ENCODE assay signal across 9 cellular contexts in the genomic region with DNA sequence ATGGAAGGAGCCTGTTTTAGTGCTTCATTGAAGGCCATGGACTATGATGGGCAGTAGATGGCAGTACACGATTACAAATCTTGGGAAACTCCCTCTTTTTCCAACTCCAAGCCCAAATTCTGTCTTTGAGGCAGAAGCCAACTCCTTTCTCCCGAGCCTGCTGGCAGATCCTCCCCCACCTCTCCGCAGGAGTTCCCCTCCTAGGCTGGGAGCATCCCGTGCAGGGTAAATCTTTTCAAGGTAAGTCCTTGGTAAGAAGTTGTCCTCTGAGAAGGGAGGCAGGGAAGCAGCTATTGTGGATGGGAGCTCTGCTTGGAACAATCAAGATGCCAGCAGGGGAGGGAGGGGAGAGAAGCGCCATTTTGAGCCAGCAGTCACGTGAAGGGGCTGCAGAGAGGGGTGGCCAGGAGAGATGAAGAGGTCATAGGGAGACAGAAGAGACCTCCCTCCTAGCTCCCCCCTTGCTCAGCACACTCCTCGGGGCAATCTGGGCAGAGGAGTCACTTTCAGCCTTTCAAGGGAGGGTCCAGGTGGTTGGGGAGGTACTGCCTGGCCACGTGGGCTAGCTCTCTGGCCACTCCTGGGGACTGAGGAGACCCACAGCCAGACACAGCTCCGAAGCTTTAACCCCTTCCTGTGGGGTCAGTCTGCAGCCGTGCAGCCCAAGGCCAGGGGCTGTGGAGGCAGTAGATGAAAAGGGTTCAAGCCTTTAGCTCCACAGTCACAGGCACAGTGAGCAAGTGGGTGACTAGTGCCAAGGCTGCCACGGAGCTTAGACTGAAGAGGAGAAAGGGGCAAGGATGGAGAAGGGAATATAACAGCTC. TPM values are rescaled to one million over a fixed set of nuclear protein-coding genes. Genes with fewer than 3 reads are reported as not detected.
DNase-seq lines count a peak whose midpoint lies in the region; ATAC-seq and TF ChIP-seq lines count a peak whose summit lies in the region.
"Had no signal": no experiment of that assay in that cellular context is flagged by ENCODE, and none has a peak within 500 bp of the region (broad histone marks: within the 10 kb centered on the region; RNA-seq: fewer than 3 reads in every experiment).

No MANE protein-coding gene starts in this region.

- intact Hi-C loops in uterus (cut with DNase I; ENCODE audit: low total_unique reads) = loop anchor here (5.0 kb wide), 1 partner anchor 538 kb away; no protein-coding TSS in a partner anchor

- H3K27me3 ChIP-seq in uterus = no peaks in the 10 kb centered on the region
- H3K27me3 ChIP-seq: BLaER1 had no signal

- no peak for TF ChIP-seq POLR2A in NB4 (IDR thresholded peaks at IDR 0.05; ENCODE audit: extremely low read depth, insufficient read length)
- TF ChIP-seq POLR2A in uterus (IDR thresholded peaks at IDR 0.05) = no peak

- H3K9me3 ChIP-seq in uterus = no peaks in the 10 kb centered on the region
- H3K9me3 ChIP-seq: BLaER1 had no signal

- TF ChIP-seq CTCF in NB4 (IDR thresholded peaks at IDR 0.05; ENCODE audit: low read depth, low read length) = peak; percentile 61
- TF ChIP-seq CTCF in mesothelial cell of epicardium (IDR thresholded peaks at IDR 0.05; ENCODE audit: unreplicated experiment) = peak; percentile 50
- peak; percentile 58 to 77 (median 72) for TF ChIP-seq CTCF in uterus (IDR thresholded peaks at IDR 0.05)

- peak overlapping the region; percentile 98 for H3K27ac Mint-ChIP-seq in mesothelial cell of epicardium

- DNase-seq in NOMO-1 (lab: John Stamatoyannopoulos, UW; ENCODE audit: unreplicated experiment in 2 of 2) (peak; percentile 6 to 18), NOMO-1 treated with dmso at 0.1 percent for 144 hours (lab: John Stamatoyannopoulos, UW; ENCODE audit: unreplicated experiment) (no peak), NB4 (ENCODE audit: low read depth) (peak; percentile 69), mesothelial cell of epicardium (ENCODE audit: low spot score in 2 of 2, unreplicated experiment in 2 of 2) (peak; percentile 24 to 70), uterus (peak; percentile 59 to 67)
- DNase-seq in effector CD8-positive, alpha-beta T cell (lab: John Stamatoyannopoulos, UW) = no peak

- H3K4me1 ChIP-seq in uterus = no peaks in the 10 kb centered on the region
- H3K4me1 ChIP-seq: BLaER1 had no signal

- H3K36me3 Mint-ChIP-seq in mesothelial cell of epicardium = peaks cover 18% of the 10 kb centered on the region

- no peaks in the 10 kb centered on the region for H3K36me3 ChIP-seq in uterus
- H3K36me3 ChIP-seq: BLaER1 had no signal

- H3K4me3 ChIP-seq in NB4 (ENCODE audit: low read depth, low read length) = no peak overlapping the region
- peak overlapping the region; percentile 24 to 37 for H3K4me3 ChIP-seq in uterus
- H3K4me3 ChIP-seq: BLaER1 had no signal

- H3K4me1 Mint-ChIP-seq in mesothelial cell of epicardium = peaks cover 13% of the 10 kb centered on the region

- peak overlapping the region; percentile 93 for H3K4me3 Mint-ChIP-seq in mesothelial cell of epicardium

- peak; percentile 93 for ATAC-seq in SK-N-SH treated with all-trans-retinoic acid at 6 μM for 48 hours
- peak; percentile 82 for ATAC-seq in esophagus mucosa

- no peaks in the 10 kb centered on the region for H3K27me3 Mint-ChIP-seq in mesothelial cell of epicardium (ENCODE audit: low read depth)

- H3K27ac ChIP-seq in uterus = peak overlapping the region; percentile 69 to 70
- H3K27ac ChIP-seq: BLaER1 had no signal

- H3K9me3 Mint-ChIP-seq in mesothelial cell of epicardium = peaks cover 6% of the 10 kb centered on the region

TF ChIP-seq in SK-N-SH treated with all-trans-retinoic acid at 6 μM for 48 hours, 23 proteins besides CTCF, POLR2A, EP300 and RAD21:
- no peak for TF ChIP-seq ZNF70 (CRISPR knock-in tag; IDR thresholded peaks at IDR 0.05)
- no peak for TF ChIP-seq ZFP30 (CRISPR knock-in tag; IDR thresholded peaks at IDR 0.05)
- no peak for TF ChIP-seq ZC3H10 (CRISPR knock-in tag; IDR thresholded peaks at IDR 0.05)
- no peak for TF ChIP-seq SNAI2 (CRISPR knock-in tag; IDR thresholded peaks at IDR 0.05)
- TF ChIP-seq, protein P1, sequence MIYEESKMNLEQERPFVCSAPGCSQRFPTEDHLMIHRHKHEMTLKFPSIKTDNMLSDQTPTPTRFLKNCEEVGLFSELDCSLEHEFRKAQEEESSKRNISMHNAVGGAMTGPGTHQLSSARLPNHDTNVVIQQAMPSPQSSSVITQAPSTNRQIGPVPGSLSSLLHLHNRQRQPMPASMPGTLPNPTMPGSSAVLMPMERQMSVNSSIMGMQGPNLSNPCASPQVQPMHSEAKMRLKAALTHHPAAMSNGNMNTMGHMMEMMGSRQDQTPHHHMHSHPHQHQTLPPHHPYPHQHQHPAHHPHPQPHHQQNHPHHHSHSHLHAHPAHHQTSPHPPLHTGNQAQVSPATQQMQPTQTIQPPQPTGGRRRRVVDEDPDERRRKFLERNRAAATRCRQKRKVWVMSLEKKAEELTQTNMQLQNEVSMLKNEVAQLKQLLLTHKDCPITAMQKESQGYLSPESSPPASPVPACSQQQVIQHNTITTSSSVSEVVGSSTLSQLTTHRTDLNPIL (CRISPR knock-in tag; IDR thresholded peaks at IDR 0.05; ENCODE audit: low read depth) = no peak
- TF ChIP-seq, protein P2, sequence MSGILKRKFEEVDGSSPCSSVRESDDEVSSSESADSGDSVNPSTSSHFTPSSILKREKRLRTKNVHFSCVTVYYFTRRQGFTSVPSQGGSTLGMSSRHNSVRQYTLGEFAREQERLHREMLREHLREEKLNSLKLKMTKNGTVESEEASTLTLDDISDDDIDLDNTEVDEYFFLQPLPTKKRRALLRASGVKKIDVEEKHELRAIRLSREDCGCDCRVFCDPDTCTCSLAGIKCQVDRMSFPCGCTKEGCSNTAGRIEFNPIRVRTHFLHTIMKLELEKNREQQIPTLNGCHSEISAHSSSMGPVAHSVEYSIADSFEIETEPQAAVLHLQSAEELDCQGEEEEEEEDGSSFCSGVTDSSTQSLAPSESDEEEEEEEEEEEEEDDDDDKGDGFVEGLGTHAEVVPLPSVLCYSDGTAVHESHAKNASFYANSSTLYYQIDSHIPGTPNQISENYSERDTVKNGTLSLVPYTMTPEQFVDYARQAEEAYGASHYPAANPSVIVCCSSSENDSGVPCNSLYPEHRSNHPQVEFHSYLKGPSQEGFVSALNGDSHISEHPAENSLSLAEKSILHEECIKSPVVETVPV (CRISPR knock-in tag; IDR thresholded peaks at IDR 0.05) = no peak
- no peak for TF ChIP-seq GLIS3 (CRISPR knock-in tag; IDR thresholded peaks at IDR 0.05)
- no peak for TF ChIP-seq BACH2 (CRISPR knock-in tag; IDR thresholded peaks at IDR 0.05; ENCODE audit: borderline replicate concordance)
- no peak for TF ChIP-seq PPARA (CRISPR knock-in tag; IDR thresholded peaks at IDR 0.05; ENCODE audit: borderline replicate concordance)
- TF ChIP-seq, protein P3, sequence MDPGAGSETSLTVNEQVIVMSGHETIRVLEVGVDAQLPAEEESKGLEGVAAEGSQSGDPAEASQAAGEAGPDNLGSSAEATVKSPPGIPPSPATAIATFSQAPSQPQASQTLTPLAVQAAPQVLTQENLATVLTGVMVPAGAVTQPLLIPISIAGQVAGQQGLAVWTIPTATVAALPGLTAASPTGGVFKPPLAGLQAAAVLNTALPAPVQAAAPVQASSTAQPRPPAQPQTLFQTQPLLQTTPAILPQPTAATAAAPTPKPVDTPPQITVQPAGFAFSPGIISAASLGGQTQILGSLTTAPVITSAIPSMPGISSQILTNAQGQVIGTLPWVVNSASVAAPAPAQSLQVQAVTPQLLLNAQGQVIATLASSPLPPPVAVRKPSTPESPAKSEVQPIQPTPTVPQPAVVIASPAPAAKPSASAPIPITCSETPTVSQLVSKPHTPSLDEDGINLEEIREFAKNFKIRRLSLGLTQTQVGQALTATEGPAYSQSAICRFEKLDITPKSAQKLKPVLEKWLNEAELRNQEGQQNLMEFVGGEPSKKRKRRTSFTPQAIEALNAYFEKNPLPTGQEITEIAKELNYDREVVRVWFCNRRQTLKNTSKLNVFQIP (CRISPR knock-in tag; IDR thresholded peaks at IDR 0.05; ENCODE audit: borderline replicate concordance, low read depth) = no peak
- no peak for TF ChIP-seq ZFP3 (CRISPR knock-in tag; IDR thresholded peaks at IDR 0.05)

RNA-seq across cellular contexts. Expression of a gene that starts 9.6 kb away (rescaled TPM):
- 9.6 TPM for total RNA-seq in esophagus mucosa
- 20.8 to 24.0 TPM (median 20.9 TPM) in 3 replicates for total RNA-seq in mesothelial cell of epicardium
- total RNA-seq in uterus = 10 to 100 TPM; 16.8 to 54.4 (median 33.9) TPM

RNA-seq across cellular contexts. Expression of a gene that starts 51.5 kb away (rescaled TPM):
- total RNA-seq in esophagus mucosa (0.52 TPM), mesothelial cell of epicardium (3.9 to 4.4 TPM (median 4.1 TPM) in 3 replicates), uterus (10 to 100 TPM in 3 of 4 donors, 1 to 10 TPM in 1; 6.1 to 31.5 (median 12.9) TPM)

Comparison
In these comparisons a context has a peak if more than half of its experiments do, and no peak if none do; other contexts are left out.
1. DNase-seq: peak in NOMO-1 (2 of 2), NB4 (single experiment), mesothelial cell of epicardium (2 of 2) and uterus (2 of 2); none in NOMO-1 treated with dmso at 0.1 percent for 144 hours (single experiment) and effector CD8-positive, alpha-beta T cell (single experiment).
2. Peak in every context shown above with its lines, with median percentiles within 50 percentile points of each other: CTCF ChIP-seq.